In the genomic region with DNA sequence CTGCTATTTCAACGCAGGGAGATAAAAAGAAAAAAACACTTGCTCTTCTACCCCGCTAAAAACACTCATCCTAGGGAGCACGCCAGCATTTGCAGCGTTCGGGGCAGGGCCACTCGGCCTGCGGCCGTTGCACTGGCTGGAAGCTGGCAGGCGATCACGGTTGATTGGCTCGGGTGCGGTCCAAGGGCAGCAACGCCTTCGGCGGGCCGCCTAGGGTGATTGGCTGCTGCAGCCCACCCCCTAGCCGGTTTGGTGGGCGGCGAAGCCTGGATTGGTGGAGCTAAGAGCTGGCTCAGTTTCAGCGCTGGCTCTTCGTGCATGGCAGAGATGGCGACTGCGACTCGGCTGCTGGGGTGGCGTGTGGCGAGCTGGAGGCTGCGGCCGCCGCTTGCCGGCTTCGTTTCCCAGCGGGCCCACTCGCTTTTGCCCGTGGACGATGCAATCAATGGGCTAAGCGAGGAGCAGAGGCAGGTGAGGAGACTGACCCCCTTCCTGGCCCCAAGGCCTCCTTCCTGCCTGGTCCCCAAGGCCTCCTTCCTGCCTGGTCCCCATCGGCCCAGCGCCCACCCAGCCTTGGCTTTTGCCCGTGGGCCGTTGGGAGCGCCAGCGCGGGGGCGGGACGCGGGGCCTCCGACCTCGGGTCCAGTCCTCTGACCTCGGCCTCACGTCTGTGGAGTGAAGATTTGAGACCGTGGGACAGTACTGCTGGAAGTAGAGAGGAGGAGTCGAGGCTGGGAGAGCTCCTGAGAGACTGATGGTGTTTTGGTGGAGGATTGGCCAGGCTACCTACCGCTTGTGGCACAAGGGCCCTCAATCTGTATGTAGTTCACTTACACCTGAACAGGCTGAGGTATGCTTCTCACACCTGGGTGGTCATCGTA, we compare ENCODE assay signal across 8 cellular contexts. TPM values are rescaled to one million over a fixed set of nuclear protein-coding genes. Genes with fewer than 3 reads are reported as not detected.
DNase-seq lines count a peak whose midpoint lies in the region; TF ChIP-seq lines count a peak whose summit lies in the region.

A gene (plus strand): TSS at position 295 of the 881 bp plus-strand sequence. CDS start 33 bp downstream, at position 328.

- POLR2A ChIA-PET in SK-N-SH (lab: Yijun Ruan, JAX) = interaction anchor here (0.5 to 4.5 kb wide), 13 partner anchors 9 to 201 kb away, joined by 3 to 22 read pairs (median 4); a partner anchor contains a TSS

- H3K27me3 ChIP-seq in SK-N-SH (ENCODE audit: insufficient read depth) = no peaks in the 10 kb centered on the region

- peak; percentile 100 for DNase-seq in GM03348 (ENCODE audit: low spot score)
- DNase-seq in HFFc6 = peak; percentile 97
- peak; percentile 92 for DNase-seq in NCI-H1048 (lab: John Stamatoyannopoulos, UW)
- DNase-seq in SK-N-SH = peak; percentile 100
- DNase-seq in activated naive CD4-positive, alpha-beta T cell treated with anti-CD3 and anti-CD28 coated beads, Interleukin-2, amount 50 U/mL, for 16 hours = peak; percentile 93
- peak; percentile 98 for DNase-seq in germinal center (ENCODE audit: low spot score)
- DNase-seq in non-pigmented ciliary epithelial cell (ENCODE audit: low read depth) = peak; percentile 80
- peak; percentile 98 for DNase-seq in superior temporal gyrus (ENCODE audit: extremely low spot score)

- 0 out of 2 replicates have a peak, but pooled peaks have one; percentile 8 for TF ChIP-seq RAD21 in SK-N-SH (IDR thresholded peaks at IDR 0.05; ENCODE audit: low read length)

- TF ChIP-seq CTCF in HFFc6 (IDR thresholded peaks at IDR 0.05) (no peak), SK-N-SH (IDR thresholded peaks at IDR 0.05) (no peak)

- peaks cover 1% of the 10 kb centered on the region for H3K27me3 Mint-ChIP-seq in HFFc6 (ENCODE audit: insufficient read depth)

- H3K36me3 ChIP-seq in SK-N-SH (replicated peaks in 1 of 2; ENCODE audit: control insufficient read depth in 1 of 2, insufficient read depth in 2 of 2, low read length in 1 of 2) = peaks cover 21 to 23% of the 10 kb centered on the region in 2 experiments

- no peaks in the 10 kb centered on the region for H3K9me3 Mint-ChIP-seq in HFFc6

- peak within 1 kb of the TSS; percentile 93 for H2AFZ ChIP-seq in SK-N-SH (ENCODE audit: low read depth)

- H3K4me3 ChIP-seq in SK-N-SH (ENCODE audit: low read depth in 2 of 2, low read length in 1 of 2) = peak within 1 kb of the TSS; percentile 82 to 99

- no peaks in the 10 kb centered on the region for H3F3A ChIP-seq in SK-N-SH (replicated peaks; ENCODE audit: insufficient read depth)

- TF ChIP-seq EP300 in SK-N-SH (IDR thresholded peaks at IDR 0.05; ENCODE audit: borderline replicate concordance in 1 of 2, low read depth in 1 of 2, low read length in 1 of 2) = no peak

- H3K9me2 ChIP-seq in SK-N-SH = no peaks in the 10 kb centered on the region

- H4K20me1 ChIP-seq in SK-N-SH (ENCODE audit: insufficient read depth) = no peaks in the 10 kb centered on the region

- peaks cover 12% of the 10 kb centered on the region for H3K36me3 Mint-ChIP-seq in HFFc6 (ENCODE audit: low read depth)

- H3K27ac ChIP-seq in SK-N-SH (ENCODE audit: low read depth in 2 of 2, low read length in 1 of 2) = peak within 1 kb of the TSS; percentile 44 to 80

- 8% methylated on average over 27 of the region's 54 CpGs for WGBS in SK-N-SH (ENCODE audit: low lambda C conversion rate)

- H3K4me1 Mint-ChIP-seq in HFFc6 (ENCODE audit: low read depth) = peaks cover 28% of the 10 kb centered on the region

- peak within 1 kb of the TSS; percentile 86 for H3K4me3 Mint-ChIP-seq in HFFc6

- H3K27ac Mint-ChIP-seq in HFFc6 = peak within 1 kb of the TSS; percentile 77

- H3K4me1 ChIP-seq in SK-N-SH (ENCODE audit: control insufficient read depth in 1 of 2, insufficient read depth in 2 of 2, low read depth in 1 of 2, low read length in 1 of 2) = peaks cover 9 to 13% of the 10 kb centered on the region in 2 experiments; a peak in 1 of 4 replicates

- H3K9ac ChIP-seq in SK-N-SH = peak within 1 kb of the TSS; percentile 85

- H3K4me2 ChIP-seq in SK-N-SH = peak within 1 kb of the TSS; percentile 97

- CTCF ChIA-PET in SK-N-SH (lab: Yijun Ruan, JAX) = interaction anchor here (0.7 to 3.6 kb wide), 10 partner anchors 14 to 127 kb away, joined by 3 to 21 read pairs (median 3); a partner anchor contains a TSS

- H3K79me2 ChIP-seq in SK-N-SH (ENCODE audit: insufficient read depth) = peaks cover 23% of the 10 kb centered on the region

- no peaks in the 10 kb centered on the region for H3K9me3 ChIP-seq in SK-N-SH

TF ChIP-seq in SK-N-SH, 30 proteins besides CTCF, POLR2A, EP300 and RAD21:
- TF ChIP-seq MEF2A (IDR thresholded peaks at IDR 0.05; ENCODE audit: borderline replicate concordance, low read depth) (no peak), SIN3A (IDR thresholded peaks at IDR 0.05; ENCODE audit: borderline replicate concordance, low read depth, low read length) (peak; percentile 20; the same call in 1 of the 2 replicates), FOXJ3 (CRISPR knock-in tag; IDR thresholded peaks at IDR 0.05) (no peak), TEAD4 (IDR thresholded peaks at IDR 0.05; ENCODE audit: borderline replicate concordance, insufficient read depth) (no peak), RCOR1 (IDR thresholded peaks at IDR 0.05; ENCODE audit: low read length) (no peak), GABPA (IDR thresholded peaks at IDR 0.05; ENCODE audit: low read depth) (no peak), CHD2 (IDR thresholded peaks at IDR 0.05; ENCODE audit: low read length, partially characterized antibody) (peak; percentile 68), ELF1 (IDR thresholded peaks at IDR 0.05) (no peak), MXI1 (IDR thresholded peaks at IDR 0.05; ENCODE audit: low read depth, low read length) (peak; percentile 91), SMC3 (IDR thresholded peaks at IDR 0.05; ENCODE audit: low read depth, low read length) (no peak), TAF1 (IDR thresholded peaks at IDR 0.05; ENCODE audit: borderline replicate concordance, low read depth, low read length) (peak; percentile 79), YY1 (IDR thresholded peaks at IDR 0.05; ENCODE audit: low read depth) (peak; percentile 88), NFIC (IDR thresholded peaks at IDR 0.05; ENCODE audit: borderline replicate concordance) (peak; percentile 39; the same call in 1 of the 2 replicates), POLR2AphosphoS5 (IDR thresholded peaks at IDR 0.05; ENCODE audit: low read depth, low read length) (peak; percentile 88), RFX5 (IDR thresholded peaks at IDR 0.05; ENCODE audit: low read length) (peak; percentile 82), FOSL2 (IDR thresholded peaks at IDR 0.05; ENCODE audit: borderline replicate concordance, low read depth) (no peak), FOXM1 (IDR thresholded peaks at IDR 0.05; ENCODE audit: low read depth) (no peak), NRF1 (IDR thresholded peaks at IDR 0.05; ENCODE audit: low read depth, low read length) (0 out of 2 replicates have a peak, but pooled peaks have one; percentile 10)
- TF ChIP-seq, protein P1, sequence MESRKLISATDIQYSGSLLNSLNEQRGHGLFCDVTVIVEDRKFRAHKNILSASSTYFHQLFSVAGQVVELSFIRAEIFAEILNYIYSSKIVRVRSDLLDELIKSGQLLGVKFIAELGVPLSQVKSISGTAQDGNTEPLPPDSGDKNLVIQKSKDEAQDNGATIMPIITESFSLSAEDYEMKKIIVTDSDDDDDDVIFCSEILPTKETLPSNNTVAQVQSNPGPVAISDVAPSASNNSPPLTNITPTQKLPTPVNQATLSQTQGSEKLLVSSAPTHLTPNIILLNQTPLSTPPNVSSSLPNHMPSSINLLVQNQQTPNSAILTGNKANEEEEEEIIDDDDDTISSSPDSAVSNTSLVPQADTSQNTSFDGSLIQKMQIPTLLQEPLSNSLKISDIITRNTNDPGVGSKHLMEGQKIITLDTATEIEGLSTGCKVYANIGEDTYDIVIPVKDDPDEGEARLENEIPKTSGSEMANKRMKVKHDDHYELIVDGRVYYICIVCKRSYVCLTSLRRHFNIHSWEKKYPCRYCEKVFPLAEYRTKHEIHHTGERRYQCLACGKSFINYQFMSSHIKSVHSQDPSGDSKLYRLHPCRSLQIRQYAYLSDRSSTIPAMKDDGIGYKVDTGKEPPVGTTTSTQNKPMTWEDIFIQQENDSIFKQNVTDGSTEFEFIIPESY (IDR thresholded peaks at IDR 0.05; ENCODE audit: borderline replicate concordance, low read depth) = no peak
- TF ChIP-seq, protein P2, sequence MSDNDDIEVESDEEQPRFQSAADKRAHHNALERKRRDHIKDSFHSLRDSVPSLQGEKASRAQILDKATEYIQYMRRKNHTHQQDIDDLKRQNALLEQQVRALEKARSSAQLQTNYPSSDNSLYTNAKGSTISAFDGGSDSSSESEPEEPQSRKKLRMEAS (IDR thresholded peaks at IDR 0.05; ENCODE audit: low read depth) = peak; percentile 68; the same call in 1 of the 2 replicates
- TF ChIP-seq, protein P3, sequence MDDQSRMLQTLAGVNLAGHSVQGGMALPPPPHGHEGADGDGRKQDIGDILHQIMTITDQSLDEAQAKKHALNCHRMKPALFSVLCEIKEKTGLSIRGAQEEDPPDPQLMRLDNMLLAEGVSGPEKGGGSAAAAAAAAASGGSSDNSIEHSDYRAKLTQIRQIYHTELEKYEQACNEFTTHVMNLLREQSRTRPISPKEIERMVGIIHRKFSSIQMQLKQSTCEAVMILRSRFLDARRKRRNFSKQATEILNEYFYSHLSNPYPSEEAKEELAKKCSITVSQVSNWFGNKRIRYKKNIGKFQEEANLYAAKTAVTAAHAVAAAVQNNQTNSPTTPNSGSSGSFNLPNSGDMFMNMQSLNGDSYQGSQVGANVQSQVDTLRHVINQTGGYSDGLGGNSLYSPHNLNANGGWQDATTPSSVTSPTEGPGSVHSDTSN (IDR thresholded peaks at IDR 0.05) = peak; percentile 99
- TF ChIP-seq, protein P4, sequence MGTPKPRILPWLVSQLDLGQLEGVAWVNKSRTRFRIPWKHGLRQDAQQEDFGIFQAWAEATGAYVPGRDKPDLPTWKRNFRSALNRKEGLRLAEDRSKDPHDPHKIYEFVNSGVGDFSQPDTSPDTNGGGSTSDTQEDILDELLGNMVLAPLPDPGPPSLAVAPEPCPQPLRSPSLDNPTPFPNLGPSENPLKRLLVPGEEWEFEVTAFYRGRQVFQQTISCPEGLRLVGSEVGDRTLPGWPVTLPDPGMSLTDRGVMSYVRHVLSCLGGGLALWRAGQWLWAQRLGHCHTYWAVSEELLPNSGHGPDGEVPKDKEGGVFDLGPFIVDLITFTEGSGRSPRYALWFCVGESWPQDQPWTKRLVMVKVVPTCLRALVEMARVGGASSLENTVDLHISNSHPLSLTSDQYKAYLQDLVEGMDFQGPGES (IDR thresholded peaks at IDR 0.05; ENCODE audit: low read depth, low read length) = no peak; the same call in 1 of the 2 replicates
TF ChIP-seq in SK-N-SH: peak in this region for 11.

RNA-seq across cellular contexts. Expression of the gene that starts here (rescaled TPM):
- total RNA-seq in HFFc6 (2021; fragmentation: NEBNext Ultra II Directional; extraction: Animal tissue kit (Norgen Biotek cat#: 25700)) = 10 to 100 TPM; 48.5 to 69.9 (median 50.4) TPM
- polyA plus RNA-seq in SK-N-SH (2012; rRNA removed) = 54.2 and 73.8 TPM in 2 replicates
- polyA plus RNA-seq in SK-N-SH (2012; cell fraction: cytosol; rRNA removed) = 36.1 and 49.7 TPM in 2 replicates
- 81.3 and 112 TPM in 2 replicates for polyA plus RNA-seq in SK-N-SH (2012; cell fraction: nucleus; rRNA removed)

Comparison
In these comparisons a context has a peak if more than half of its experiments do, and no peak if none do; other contexts are left out.
1. Peak in every context shown above with its lines: DNase-seq, H3K4me3 ChIP-seq and H3K27ac ChIP-seq.